In the genomic region with DNA sequence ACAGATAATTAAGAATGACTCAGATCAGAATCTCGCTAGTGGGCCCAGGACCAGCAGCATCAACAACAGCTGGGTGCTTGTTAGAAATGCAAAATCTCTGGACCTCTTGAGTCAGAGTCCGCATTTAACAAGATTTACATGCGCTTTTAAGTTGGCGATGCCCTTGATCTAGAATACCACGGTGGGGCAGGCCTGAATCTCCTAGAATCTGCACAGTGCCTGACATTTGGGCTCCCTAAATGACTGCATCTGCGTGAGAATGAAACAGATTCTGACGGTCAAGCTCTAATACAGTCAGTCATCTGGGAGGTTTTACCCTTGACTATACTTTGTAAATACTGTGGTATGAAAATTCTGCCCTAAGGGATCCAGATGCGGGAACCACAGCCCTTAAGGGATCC, we compare ENCODE assay signal across 15 cellular contexts. TPM values are rescaled to one million over a fixed set of nuclear protein-coding genes. Genes with fewer than 3 reads are reported as not detected.
DNase-seq lines count a peak whose midpoint lies in the region; ATAC-seq and TF ChIP-seq lines count a peak whose summit lies in the region.
"Had no signal": no experiment of that assay in that cellular context is flagged by ENCODE, and none has a peak within 500 bp of the region (broad histone marks: within the 10 kb centered on the region; RNA-seq: fewer than 3 reads in every experiment).

No MANE protein-coding gene starts in this region.

- no peaks in the 10 kb centered on the region for H3K27me3 ChIP-seq in DOHH2 (ENCODE audit: control insufficient read depth, low read length)
- H3K27me3 ChIP-seq: right lobe of liver had no signal

- peaks cover 67% of the 10 kb centered on the region for H3K36me3 ChIP-seq in DOHH2 (ENCODE audit: control insufficient read depth, low read length)
- H3K36me3 ChIP-seq: right lobe of liver had no signal

- TF ChIP-seq CTCF in DOHH2 (IDR thresholded peaks at IDR 0.05; ENCODE audit: low read depth, low read length, poor library complexity, severe bottlenecking), result no peak

- peaks cover 7% of the 10 kb centered on the region for H3F3A ChIP-seq in DOHH2 (ENCODE audit: control insufficient read depth, insufficient read depth)

- ATAC-seq in GM19351 (IDR thresholded peaks at IDR 0.05; ENCODE audit: unreplicated experiment) (peak; percentile 61), HG03354 (IDR thresholded peaks at IDR 0.05; ENCODE audit: poor library complexity, severe bottlenecking, unreplicated experiment) (peak; percentile 62)
- ATAC-seq: activated naive CD8-positive, alpha-beta T cell treated with anti-CD3 and anti-CD28 coated beads, Interleukin-2, amount 50 U/mL, for 24 hours had no signal

- no peak overlapping the region for H3K4me3 ChIP-seq in DOHH2 (ENCODE audit: low read length)
- H3K4me3 ChIP-seq: GM23248, right lobe of liver had no signal

- intact Hi-C loops in activated T-helper 2 cell treated with anti-CD3 and anti-CD28 coated beads, Interferon-gamma antibody, Interleukin-2, Interleukin-4, amounts not matched to agents 10 μg/mL and 5 μg/mL and 100 μg/mL, durations not matched to agents 14 hours and 24 hours and 36 hours (cut with micrococcal nuclease), result loop anchor here (5.0 kb wide), 2 partner anchors 125 to 315 kb away; no protein-coding TSS in a partner anchor

- no peaks in the 10 kb centered on the region for H4K20me1 ChIP-seq in DOHH2 (ENCODE audit: control insufficient read depth, insufficient read depth, low read depth, low read length)

- DNase-seq in medulla oblongata (ENCODE audit: extremely low spot score), result peak; percentile 8
- DNase-seq in activated T-helper 2 cell treated with anti-CD3 and anti-CD28 coated beads, Interferon-gamma antibody, Interleukin-2, Interleukin-4, amounts not matched to agents 10 μg/mL and 5 μg/mL and 100 μg/mL, durations not matched to agents 14 hours and 24 hours and 36 hours (ENCODE audit: low spot score), result no peak
- no peak for DNase-seq in GM19238 (ENCODE audit: insufficient read length, low spot score)
- no peak for DNase-seq in NCI-H1105 treated with DMSO at 0.1 percent for 48 hours (lab: John Stamatoyannopoulos, UW)
- no peak for DNase-seq in NCI-H2081 treated with DMSO at 0.1 percent for 48 hours (lab: John Stamatoyannopoulos, UW)
- DNase-seq: activated naive CD8-positive, alpha-beta T cell treated with anti-CD3 and anti-CD28 coated beads, Interleukin-2, amount 50 U/mL, for 24 hours; GM23248; midbrain; NCI-H69; right lobe of liver; SW 1271 had no signal

- peaks cover 46% of the 10 kb centered on the region for H3K4me1 ChIP-seq in DOHH2 (ENCODE audit: control insufficient read depth, low read length)
- H3K4me1 ChIP-seq: right lobe of liver had no signal

- H3K79me2 ChIP-seq in DOHH2 (ENCODE audit: control insufficient read depth, low read length), result no peaks in the 10 kb centered on the region

- H3K4me3 Mint-ChIP-seq in activated T-helper 2 cell treated with anti-CD3 and anti-CD28 coated beads, Interferon-gamma antibody, Interleukin-2, Interleukin-4, amounts not matched to agents 10 μg/mL and 5 μg/mL and 100 μg/mL, durations not matched to agents 14 hours and 24 hours and 36 hours (ENCODE audit: low read depth), result no peak overlapping the region
- H3K4me3 Mint-ChIP-seq: activated naive CD8-positive, alpha-beta T cell treated with anti-CD3 and anti-CD28 coated beads, Interleukin-2, amount 50 U/mL, for 24 hours had no signal

- no peak overlapping the region for H3K27ac Mint-ChIP-seq in activated T-helper 2 cell treated with anti-CD3 and anti-CD28 coated beads, Interferon-gamma antibody, Interleukin-2, Interleukin-4, amounts not matched to agents 10 μg/mL and 5 μg/mL and 100 μg/mL, durations not matched to agents 14 hours and 24 hours and 36 hours
- H3K27ac Mint-ChIP-seq: activated naive CD8-positive, alpha-beta T cell treated with anti-CD3 and anti-CD28 coated beads, Interleukin-2, amount 50 U/mL, for 24 hours had no signal

- H3K9me3 Mint-ChIP-seq in activated T-helper 2 cell treated with anti-CD3 and anti-CD28 coated beads, Interferon-gamma antibody, Interleukin-2, Interleukin-4, amounts not matched to agents 10 μg/mL and 5 μg/mL and 100 μg/mL, durations not matched to agents 14 hours and 24 hours and 36 hours, result no peaks in the 10 kb centered on the region
- H3K9me3 Mint-ChIP-seq: activated naive CD8-positive, alpha-beta T cell treated with anti-CD3 and anti-CD28 coated beads, Interleukin-2, amount 50 U/mL, for 24 hours had no signal

- no peaks in the 10 kb centered on the region for H3K9me2 ChIP-seq in DOHH2 (replicated peaks; ENCODE audit: control insufficient read depth, low read length)

- H3K4me1 Mint-ChIP-seq in activated T-helper 2 cell treated with anti-CD3 and anti-CD28 coated beads, Interferon-gamma antibody, Interleukin-2, Interleukin-4, amounts not matched to agents 10 μg/mL and 5 μg/mL and 100 μg/mL, durations not matched to agents 14 hours and 24 hours and 36 hours (ENCODE audit: low read depth), result peaks cover 28% of the 10 kb centered on the region

- peaks cover 69% of the 10 kb centered on the region for H3K36me3 Mint-ChIP-seq in activated T-helper 2 cell treated with anti-CD3 and anti-CD28 coated beads, Interferon-gamma antibody, Interleukin-2, Interleukin-4, amounts not matched to agents 10 μg/mL and 5 μg/mL and 100 μg/mL, durations not matched to agents 14 hours and 24 hours and 36 hours (ENCODE audit: low read depth)

- H3K4me2 ChIP-seq in DOHH2 (ENCODE audit: low read length), result no peak overlapping the region

- peak overlapping the region; percentile 27; the same call in 1 of the 2 replicates for H3K27ac ChIP-seq in DOHH2 (ENCODE audit: low read depth, low read length)
- H3K27ac ChIP-seq: GM23248, right lobe of liver, VCaP had no signal

- no peaks in the 10 kb centered on the region for H3K9me3 ChIP-seq in DOHH2 (ENCODE audit: control insufficient read depth, insufficient read depth, low read length)
- H3K9me3 ChIP-seq: right lobe of liver had no signal

- H3K27me3 Mint-ChIP-seq in activated T-helper 2 cell treated with anti-CD3 and anti-CD28 coated beads, Interferon-gamma antibody, Interleukin-2, Interleukin-4, amounts not matched to agents 10 μg/mL and 5 μg/mL and 100 μg/mL, durations not matched to agents 14 hours and 24 hours and 36 hours (ENCODE audit: low read depth), result no peaks in the 10 kb centered on the region
- H3K27me3 Mint-ChIP-seq: activated naive CD8-positive, alpha-beta T cell treated with anti-CD3 and anti-CD28 coated beads, Interleukin-2, amount 50 U/mL, for 24 hours had no signal

RNA-seq across cellular contexts. Expression of a gene that starts 17.2 kb away (rescaled TPM):
- 26.2 and 26.7 TPM in 2 replicates for total RNA-seq in activated T-helper 2 cell treated with anti-CD3 and anti-CD28 coated beads, Interferon-gamma antibody, Interleukin-2, Interleukin-4, amounts not matched to agents 10 μg/mL and 5 μg/mL and 100 μg/mL, durations not matched to agents 14 hours and 24 hours and 36 hours

RNA-seq across cellular contexts. Expression of a gene that starts 20.5 kb away (rescaled TPM):
- total RNA-seq in activated T-helper 2 cell treated with anti-CD3 and anti-CD28 coated beads, Interferon-gamma antibody, Interleukin-2, Interleukin-4, amounts not matched to agents 10 μg/mL and 5 μg/mL and 100 μg/mL, durations not matched to agents 14 hours and 24 hours and 36 hours, result 46.9 and 48.5 TPM in 2 replicates

RNA-seq across cellular contexts. Expression of a gene that starts 42.5 kb away (rescaled TPM):
- total RNA-seq in activated T-helper 2 cell treated with anti-CD3 and anti-CD28 coated beads, Interferon-gamma antibody, Interleukin-2, Interleukin-4, amounts not matched to agents 10 μg/mL and 5 μg/mL and 100 μg/mL, durations not matched to agents 14 hours and 24 hours and 36 hours, result 176 and 180 TPM in 2 replicates

RNA-seq across cellular contexts. Expression of a gene that starts 57.5 kb away (rescaled TPM):
- 0.57 and 0.78 TPM in 2 replicates for total RNA-seq in activated T-helper 2 cell treated with anti-CD3 and anti-CD28 coated beads, Interferon-gamma antibody, Interleukin-2, Interleukin-4, amounts not matched to agents 10 μg/mL and 5 μg/mL and 100 μg/mL, durations not matched to agents 14 hours and 24 hours and 36 hours
